ENCODE assay signal across 11 cellular contexts in genomic region chr5:21152611-21153010, GRCh38.
DNase-seq lines count a peak whose midpoint lies in the region; ATAC-seq, FAIRE-seq and TF ChIP-seq lines count a peak whose summit lies in the region.
"Had no signal": no experiment of that assay in that cellular context is flagged by ENCODE, and none has a peak within 500 bp of the region (broad histone marks: within the 10 kb centered on the region; RNA-seq: fewer than 3 reads in every experiment).

No MANE protein-coding gene starts in this region.

- TF ChIP-seq EP300 in upper lobe of left lung (IDR thresholded peaks at IDR 0.05): no peak

- ATAC-seq in upper lobe of left lung (ENCODE audit: low FRiP score in 2 of 2): no peak
- no peak for ATAC-seq in activated naive CD4-positive, alpha-beta T cell treated with anti-CD3 and anti-CD28 coated beads, Interleukin-2, amount 50 U/mL, for 72 hours
- no peak for ATAC-seq in GM18511 (IDR thresholded peaks at IDR 0.05; ENCODE audit: unreplicated experiment)

- peak overlapping the region; percentile 80 for H3K27ac ChIP-seq in endothelial cell of umbilical vein (ENCODE audit: insufficient read depth, low read depth, low read length)
- no peak overlapping the region for H3K27ac ChIP-seq in upper lobe of left lung
- H3K27ac ChIP-seq: thoracic aorta had no signal

- dilution Hi-C loops in endothelial cell of umbilical vein (cut with MboI; ENCODE audit: extremely low pct_ligation_motif_present, low sequenced_read_pairs): no loop called here

- no peaks in the 10 kb centered on the region for H3K27me3 ChIP-seq in endothelial cell of umbilical vein (ENCODE audit: control insufficient read depth in 2 of 2, insufficient read depth in 2 of 2, low read length in 2 of 2)
- no peaks in the 10 kb centered on the region for H3K27me3 ChIP-seq in upper lobe of left lung

- H3K4me3 ChIP-seq in endothelial cell of umbilical vein (replicated peaks in 1 of 3; ENCODE audit: insufficient read depth in 1 of 3, low read depth in 1 of 3, low read length in 3 of 3) (no peak overlapping the region), upper lobe of left lung (no peak overlapping the region)
- H3K4me3 ChIP-seq: thoracic aorta had no signal

- H3K9me3 Mint-ChIP-seq in activated naive CD4-positive, alpha-beta T cell treated with anti-CD3 and anti-CD28 coated beads, Interleukin-2, amount 50 U/mL, for 72 hours: peaks cover 0 to 6% of the 10 kb centered on the region in 2 donors

- no peaks in the 10 kb centered on the region for H3K36me3 ChIP-seq in endothelial cell of umbilical vein (ENCODE audit: control insufficient read depth in 2 of 2, extremely low read depth in 1 of 2, insufficient read depth in 2 of 2, low read length in 2 of 2)
- H3K36me3 ChIP-seq in upper lobe of left lung: no peaks in the 10 kb centered on the region
- H3K36me3 ChIP-seq: thoracic aorta had no signal

- CTCF ChIA-PET in endothelial cell of umbilical vein (lab: Charles Lee): no interaction called here

- peak overlapping the region; percentile 57 for H3K4me2 ChIP-seq in endothelial cell of umbilical vein (ENCODE audit: insufficient read depth, low read length)

- BruUV-seq in endothelial cell of umbilical vein (replicated peaks; lab: Mats Ljungman, UMichigan): no TSS peak

- TF ChIP-seq POLR2A in endothelial cell of umbilical vein (IDR thresholded peaks at IDR 0.05; ENCODE audit: low read depth, low read length) (no peak), upper lobe of left lung (IDR thresholded peaks at IDR 0.05) (no peak)

- H3K9me3 ChIP-seq in endothelial cell of umbilical vein (replicated peaks; ENCODE audit: control insufficient read depth, insufficient read depth, low read length) (no peaks in the 10 kb centered on the region), upper lobe of left lung (peaks cover 0 to 3% (median 0%) of the 10 kb centered on the region in 4 donors)
- H3K9me3 ChIP-seq: thoracic aorta had no signal

- H3K9me1 ChIP-seq in endothelial cell of umbilical vein (replicated peaks; ENCODE audit: control insufficient read depth, extremely low read depth, insufficient read depth, low read length): no peaks in the 10 kb centered on the region

- POLR2A ChIA-PET in endothelial cell of umbilical vein (lab: Charles Lee): no interaction called here

- no peaks in the 10 kb centered on the region for H3K36me3 Mint-ChIP-seq in activated naive CD4-positive, alpha-beta T cell treated with anti-CD3 and anti-CD28 coated beads, Interleukin-2, amount 50 U/mL, for 72 hours

- no peaks in the 10 kb centered on the region for H3K79me2 ChIP-seq in endothelial cell of umbilical vein (ENCODE audit: control insufficient read depth, insufficient read depth, low read length)

- FAIRE-seq in endothelial cell of umbilical vein (lab: Jason Lieb, UNC): peak; percentile 92

- no peak overlapping the region for H3K27ac Mint-ChIP-seq in activated naive CD4-positive, alpha-beta T cell treated with anti-CD3 and anti-CD28 coated beads, Interleukin-2, amount 50 U/mL, for 72 hours
- H3K27ac Mint-ChIP-seq: endodermal cell had no signal

- DNase-seq in HS-27A (ENCODE audit: low read depth) (peak; percentile 45), NCI-H774 (lab: John Stamatoyannopoulos, UW) (peak; percentile 14), endothelial cell of umbilical vein (ENCODE audit: low read depth, low spot score) (peak; percentile 97), pulmonary artery endothelial cell (ENCODE audit: low read depth, low spot score) (peak; percentile 93), upper lobe of left lung (no peak), GM10266 (ENCODE audit: extremely low spot score) (no peak)
- DNase-seq in activated naive CD4-positive, alpha-beta T cell treated with anti-CD3 and anti-CD28 coated beads, Interleukin-2, amount 50 U/mL, for 72 hours (ENCODE audit: low spot score in 2 of 2): no peak
- DNase-seq: activated effector memory CD4-positive, alpha-beta T cell treated with anti-CD3 and anti-CD28 coated beads, Interleukin-2, amount 50 U/mL, for 16 hours; endodermal cell had no signal

- H3K4me1 ChIP-seq in endothelial cell of umbilical vein (ENCODE audit: control insufficient read depth, extremely low read depth, insufficient read depth, low read length) (peaks cover 16% of the 10 kb centered on the region), upper lobe of left lung (no peaks in the 10 kb centered on the region)

- no peak for TF ChIP-seq CTCF in endothelial cell of umbilical vein (IDR thresholded peaks at IDR 0.05; ENCODE audit: extremely low read depth in 1 of 2, insufficient read depth in 1 of 2, low read depth in 1 of 2, low read length in 2 of 2)
- TF ChIP-seq CTCF in upper lobe of left lung (IDR thresholded peaks at IDR 0.05): no peak
- no peak for TF ChIP-seq CTCF in GM10266 (IDR thresholded peaks at IDR 0.05; ENCODE audit: control insufficient read depth, insufficient read depth, low read depth, missing control alignments)

- H3K9ac ChIP-seq in endothelial cell of umbilical vein (replicated peaks; ENCODE audit: extremely low read depth, insufficient read depth, low read length): no peak overlapping the region

- no peaks in the 10 kb centered on the region for H4K20me1 ChIP-seq in endothelial cell of umbilical vein (replicated peaks; ENCODE audit: control insufficient read depth, extremely low read depth, insufficient read depth, low read length)

- intact Hi-C loops in endothelial cell of umbilical vein (cut with micrococcal nuclease): loop anchor here (2.0 kb wide), 1 partner anchor 84 kb away; no protein-coding TSS in a partner anchor

- H2AFZ ChIP-seq in endothelial cell of umbilical vein (ENCODE audit: low read depth, low read length): no peak overlapping the region

TF ChIP-seq in endothelial cell of umbilical vein, 7 proteins besides CTCF, POLR2A, EP300 and RAD21:
- TF ChIP-seq, protein P1, sequence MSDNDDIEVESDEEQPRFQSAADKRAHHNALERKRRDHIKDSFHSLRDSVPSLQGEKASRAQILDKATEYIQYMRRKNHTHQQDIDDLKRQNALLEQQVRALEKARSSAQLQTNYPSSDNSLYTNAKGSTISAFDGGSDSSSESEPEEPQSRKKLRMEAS (IDR thresholded peaks at IDR 0.05; ENCODE audit: insufficient read depth, insufficient read length): no peak
- TF ChIP-seq EZH2 (IDR thresholded peaks at IDR 0.05; ENCODE audit: borderline replicate concordance, low read depth, low read length, severe bottlenecking) (no peak), GATA2 (IDR thresholded peaks at IDR 0.05; ENCODE audit: insufficient read depth, insufficient read length, low read depth, low read length) (peak; percentile 42), MYC (IDR thresholded peaks at IDR 0.05; ENCODE audit: low read depth, low read length) (no peak), POLR2AphosphoS5 (IDR thresholded peaks at IDR 0.05; ENCODE audit: insufficient read depth, low read depth, low read length) (peak; percentile 43), FOS (IDR thresholded peaks at IDR 0.05; ENCODE audit: borderline replicate concordance, insufficient read depth, low read length) (peak; percentile 100), JUN (IDR thresholded peaks at IDR 0.05; ENCODE audit: borderline replicate concordance, insufficient read depth, insufficient read length, low read depth) (peak; percentile 100)

Comparison
In these comparisons a context has a peak if more than half of its experiments do, and no peak if none do; other contexts are left out.
1. DNase-seq: peak in HS-27A (single experiment), NCI-H774 (single experiment), endothelial cell of umbilical vein (single experiment) and pulmonary artery endothelial cell (single experiment); none in upper lobe of left lung (0 of 2), GM10266 (single experiment) and activated naive CD4-positive, alpha-beta T cell treated with anti-CD3 and anti-CD28 coated beads, Interleukin-2, amount 50 U/mL, for 72 hours (0 of 2).